1 cellular context compared by ENCODE assay signal in genomic region chr6:29737707-29738630, GRCh38.
TF ChIP-seq lines count a peak whose summit lies in the region.

No MANE protein-coding gene starts in this region.

TF ChIP-seq in K562, 482 proteins besides CTCF, POLR2A, EP300 and RAD21 (continued from another document):
- TF ChIP-seq SPI1 (IDR thresholded peaks at IDR 0.05; ENCODE audit: borderline replicate concordance, low read depth, low read length) (no peak), SRSF3 (IDR thresholded peaks at IDR 0.05; ENCODE audit: insufficient read depth, low read length) (no peak), PRMT5 (CRISPR knock-in tag; IDR thresholded peaks at IDR 0.05) (no peak), MTA3 (IDR thresholded peaks at IDR 0.05; ENCODE audit: borderline replicate concordance) (no peak), NR2C1 (IDR thresholded peaks at IDR 0.05) (no peak), NR2C1 (tag; IDR thresholded peaks at IDR 0.05) (no peak), PYGO2 (tag; IDR thresholded peaks at IDR 0.05) (no peak), ID3 (CRISPR knock-in tag; IDR thresholded peaks at IDR 0.05) (no peak), ID3 (tag; IDR thresholded peaks at IDR 0.05) (no peak), KDM4B (IDR thresholded peaks at IDR 0.05; ENCODE audit: borderline replicate concordance in 2 of 2, low read depth in 1 of 2) (no peak), PHB (CRISPR knock-in tag; IDR thresholded peaks at IDR 0.05) (no peak), MAZ (CRISPR knock-in tag; conservative IDR thresholded peaks at IDR 0.05 in 1 of 2, IDR thresholded peaks at IDR 0.05 in 1 of 2) (0 out of 4 replicates have a peak, but pooled peaks of 1 of the 2 experiments have one; percentile 21), ARID2 (IDR thresholded peaks at IDR 0.05) (peak; percentile 80; the same call in 1 of the 2 replicates), TSHZ1 (CRISPR knock-in tag; IDR thresholded peaks at IDR 0.05) (no peak), CTBP1 (IDR thresholded peaks at IDR 0.05; ENCODE audit: borderline replicate concordance) (peak; percentile 35; the same call in 1 of the 2 replicates), SMC3 (conservative IDR thresholded peaks at IDR 0.05; ENCODE audit: insufficient read depth, low read depth, low read length) (peak; percentile 84), ZNF134 (CRISPR knock-in tag; conservative IDR thresholded peaks at IDR 0.05) (no peak)
TF ChIP-seq in K562: peak in this region for 5.
